Comparison of ENCODE assay signal across 8 cellular contexts in the genomic region with DNA sequence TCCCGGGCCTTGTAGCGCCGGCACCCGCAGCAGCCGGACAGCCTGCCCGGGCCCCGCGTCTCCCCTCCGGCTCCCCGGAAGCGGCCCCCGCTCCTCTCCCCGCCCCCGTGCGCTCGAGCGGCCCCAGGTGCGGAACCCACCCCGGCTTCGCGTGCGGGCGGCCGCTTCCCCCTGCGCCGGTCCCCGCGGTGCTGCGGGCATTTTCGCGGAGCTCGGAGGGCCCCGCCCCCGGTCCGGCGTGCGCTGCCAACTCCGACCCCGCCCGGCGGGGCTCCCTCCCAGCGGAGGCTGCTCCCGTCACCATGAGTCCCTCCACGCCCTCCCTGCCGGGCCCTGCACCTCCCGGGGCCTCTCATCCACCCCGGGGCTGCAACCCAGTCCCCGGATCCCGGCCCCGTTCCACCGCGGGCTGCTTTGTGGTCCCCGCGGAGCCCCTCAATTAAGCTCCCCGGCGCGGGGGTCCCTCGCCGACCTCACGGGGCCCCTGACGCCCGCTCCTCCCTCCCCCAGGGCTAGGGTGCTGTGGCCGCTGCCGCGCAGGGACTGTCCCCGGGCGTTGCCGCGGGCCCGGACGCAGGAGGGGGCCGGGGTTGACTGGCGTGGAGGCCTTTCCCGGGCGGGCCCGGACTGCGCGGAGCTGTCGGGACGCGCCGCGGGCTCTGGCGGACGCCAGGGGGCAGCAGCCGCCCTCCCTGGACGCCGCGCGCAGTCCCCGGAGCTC.
DNase-seq lines count a peak whose midpoint lies in the region; ATAC-seq and TF ChIP-seq lines count a peak whose summit lies in the region.

No MANE protein-coding gene starts in this region.

- H3K4me1 Mint-ChIP-seq in Calu3 (ENCODE audit: low read depth, unreplicated experiment) (no peaks in the 10 kb centered on the region), osteocyte (ENCODE audit: unreplicated experiment) (peaks cover 23% of the 10 kb centered on the region)

- H3K27ac Mint-ChIP-seq in Calu3 (ENCODE audit: unreplicated experiment) (peak overlapping the region; percentile 85), osteocyte (ENCODE audit: unreplicated experiment) (peak overlapping the region; percentile 92)

- H3K36me3 ChIP-seq in tibial artery = no peaks in the 10 kb centered on the region

- H3K36me3 Mint-ChIP-seq in Calu3 (ENCODE audit: insufficient read depth, unreplicated experiment) (peaks cover 65% of the 10 kb centered on the region), osteocyte (ENCODE audit: unreplicated experiment) (no peaks in the 10 kb centered on the region)

- H3K27me3 Mint-ChIP-seq in Calu3 (ENCODE audit: unreplicated experiment) (no peaks in the 10 kb centered on the region), osteocyte (ENCODE audit: unreplicated experiment) (peaks cover 6% of the 10 kb centered on the region)

- H3K4me1 ChIP-seq in tibial artery = peaks cover 0 to 37% (median 23%) of the 10 kb centered on the region in 4 donors

- peak overlapping the region; percentile 66 to 67 for H3K4me3 ChIP-seq in tibial artery

- peak; percentile 16 for ATAC-seq in GM19468 (IDR thresholded peaks at IDR 0.05; ENCODE audit: extremely low read depth, unreplicated experiment)

- peak; percentile 63 for TF ChIP-seq CTCF in Calu3 (IDR thresholded peaks at IDR 0.05; ENCODE audit: unreplicated experiment)
- peak; percentile 96 for TF ChIP-seq CTCF in osteocyte (IDR thresholded peaks at IDR 0.05)
- peak; percentile 85 to 90 for TF ChIP-seq CTCF in tibial artery (IDR thresholded peaks at IDR 0.05)

- H3K9me3 Mint-ChIP-seq in Calu3 (ENCODE audit: low read depth, unreplicated experiment) (no peaks in the 10 kb centered on the region), osteocyte (ENCODE audit: unreplicated experiment) (no peaks in the 10 kb centered on the region)

- no TSS peak for BruUV-seq in Calu3 (replicated peaks; lab: Mats Ljungman, UMichigan)

- peak overlapping the region; percentile 78 to 80 for H3K27ac ChIP-seq in tibial artery

- peak; percentile 84 for DNase-seq in Calu3
- peak; percentile 42 for DNase-seq in HS-27A (ENCODE audit: low read depth)
- peak; percentile 86 for DNase-seq in RPMI8226
- peak; percentile 71 for DNase-seq in activated T-helper 9 cell treated with anti-CD3 and anti-CD28 coated beads, Interleukin-2, amount 50 U/mL, for 16 hours (ENCODE audit: low read depth)
- DNase-seq in foreskin melanocyte = peak; percentile 64
- DNase-seq in osteocyte (ENCODE audit: extremely low spot score, unreplicated experiment) = peak; percentile 93
- peak; percentile 62 to 83 for DNase-seq in tibial artery

- H3K27me3 ChIP-seq in tibial artery = peaks cover 0 to 62% of the 10 kb centered on the region in 2 donors

- CTCF ChIA-PET in Calu3 (lab: Charles Lee) = interaction anchor here (0.6 to 2.1 kb wide), 9 partner anchors 100 to 1093 kb away, joined by 3 to 11 read pairs (median 5); no protein-coding TSS in a partner anchor

- H3K4me3 Mint-ChIP-seq in Calu3 (ENCODE audit: low read depth, unreplicated experiment) (peak overlapping the region; percentile 65), osteocyte (ENCODE audit: unreplicated experiment) (peak overlapping the region; percentile 87)

- intact Hi-C loops in Calu3 (cut with micrococcal nuclease; ENCODE audit: unreplicated experiment) = loop anchor here (2.0 to 10.0 kb wide), 5 partner anchors 248 to 618 kb away; no protein-coding TSS in a partner anchor
- intact Hi-C loops in tibial artery (cut with DNase I; ENCODE audit: low total_unique reads) = loop anchor here (10.0 kb wide), 2 partner anchors 955 to 1415 kb away; a partner anchor contains a TSS

- no peaks in the 10 kb centered on the region for H3K9me3 ChIP-seq in tibial artery

Comparison
In these comparisons a context has a peak if more than half of its experiments do, and no peak if none do; other contexts are left out.
1. Peak in every context shown above with its lines: DNase-seq, ATAC-seq, H3K4me3 ChIP-seq and H3K27ac ChIP-seq.
2. DNase-seq: peak in every context shown above with its lines; median percentile 93 in osteocyte; 86 in RPMI8226; 84 in Calu3; 72 in tibial artery; 71 in activated T-helper 9 cell treated with anti-CD3 and anti-CD28 coated beads, Interleukin-2, amount 50 U/mL, for 16 hours; 64 in foreskin melanocyte; 42 in HS-27A.